In the genomic region with DNA sequence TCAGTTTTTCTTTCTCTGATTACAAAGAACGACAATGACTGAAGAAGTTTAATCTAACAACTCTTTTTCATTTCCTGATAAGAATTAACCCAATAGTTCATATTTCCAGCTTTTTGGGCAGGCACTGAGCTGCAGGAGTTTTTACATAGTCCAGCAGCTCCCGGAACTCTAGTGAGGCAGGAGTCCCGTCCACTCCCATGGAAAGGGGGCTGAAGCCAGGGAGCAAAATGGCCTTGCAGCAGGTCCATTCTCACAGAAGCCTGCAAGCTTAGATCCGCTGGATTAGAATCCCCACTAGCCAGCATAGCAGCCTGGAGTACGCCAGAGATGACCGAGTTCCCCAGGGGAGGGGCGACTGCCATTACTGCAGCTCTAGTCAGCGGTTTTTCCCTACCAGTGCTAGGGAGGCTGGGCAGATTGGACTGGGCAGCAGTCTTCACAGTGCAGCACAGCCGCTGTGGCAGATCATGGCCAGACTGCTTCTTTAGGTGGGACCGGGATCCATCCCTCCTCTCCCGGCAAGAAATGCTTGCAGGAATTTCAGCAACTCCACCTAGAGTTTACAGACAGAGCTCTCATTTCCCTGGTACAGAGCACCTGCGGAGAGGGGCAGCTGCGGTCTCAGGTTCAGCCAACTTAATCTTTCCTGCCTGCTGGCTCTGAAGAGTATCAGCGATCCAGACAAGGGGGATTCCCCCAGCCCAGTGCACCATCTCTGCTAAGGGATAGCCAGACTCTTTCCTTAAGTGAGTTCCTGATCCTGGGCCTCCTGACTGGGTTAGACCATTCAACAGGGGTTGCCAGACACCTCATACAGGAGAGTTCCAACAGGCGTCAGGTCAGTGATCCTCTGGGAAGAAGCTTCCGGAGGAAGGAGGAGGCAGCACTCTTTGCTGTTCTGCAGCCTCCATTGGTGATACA, we compare ENCODE assay signal across 8 cellular contexts. TPM values are rescaled to one million over a fixed set of nuclear protein-coding genes. Genes with fewer than 3 reads are reported as not detected.
DNase-seq lines count a peak whose midpoint lies in the region; ATAC-seq, FAIRE-seq and TF ChIP-seq lines count a peak whose summit lies in the region.

No MANE protein-coding gene starts in this region.

- H3K36me3 ChIP-seq in endothelial cell of umbilical vein (ENCODE audit: control insufficient read depth in 2 of 2, extremely low read depth in 1 of 2, insufficient read depth in 2 of 2, low read length in 2 of 2) = no peaks in the 10 kb centered on the region

- no peaks in the 10 kb centered on the region for H4K20me1 ChIP-seq in endothelial cell of umbilical vein (replicated peaks; ENCODE audit: control insufficient read depth, extremely low read depth, insufficient read depth, low read length)

- dilution Hi-C loops in endothelial cell of umbilical vein (cut with MboI; ENCODE audit: extremely low pct_ligation_motif_present, low sequenced_read_pairs) = no loop called here

- DNase-seq in AG08395 (ENCODE audit: low spot score) (peak; percentile 11), RWPE1 (ENCODE audit: low spot score) (no peak), endothelial cell of umbilical vein (ENCODE audit: low read depth, low spot score) (peak; percentile 64), NCI-H1105 (lab: John Stamatoyannopoulos, UW) (no peak)
- DNase-seq in naive thymus-derived CD8-positive, alpha-beta T cell = no peak
- no peak for DNase-seq in central memory CD4-positive, alpha-beta T cell

- peaks cover 0 to 24% (median 15%) of the 10 kb centered on the region in 9 donors for H3K9me3 Mint-ChIP-seq in naive thymus-derived CD8-positive, alpha-beta T cell

- H3K36me3 Mint-ChIP-seq in naive thymus-derived CD8-positive, alpha-beta T cell = peaks cover 14 to 37% (median 30%) of the 10 kb centered on the region in 3 donors

- peaks cover 20% of the 10 kb centered on the region for H3K4me1 ChIP-seq in endothelial cell of umbilical vein (ENCODE audit: control insufficient read depth, extremely low read depth, insufficient read depth, low read length)

- no peak for TF ChIP-seq CTCF in RWPE1 (conservative IDR thresholded peaks at IDR 0.05; ENCODE audit: low read depth)
- no peak for TF ChIP-seq CTCF in endothelial cell of umbilical vein (IDR thresholded peaks at IDR 0.05; ENCODE audit: extremely low read depth in 1 of 2, insufficient read depth in 1 of 2, low read depth in 1 of 2, low read length in 2 of 2)

- peak overlapping the region; percentile 48 to 93 (median 91) for H3K4me3 ChIP-seq in endothelial cell of umbilical vein (replicated peaks in 1 of 3; ENCODE audit: insufficient read depth in 1 of 3, low read depth in 1 of 3, low read length in 3 of 3)

- peak; percentile 7 for ATAC-seq in GM19463 (IDR thresholded peaks at IDR 0.05; ENCODE audit: unreplicated experiment)
- no peak for ATAC-seq in naive thymus-derived CD8-positive, alpha-beta T cell
- ATAC-seq in HG03520 (IDR thresholded peaks at IDR 0.05; ENCODE audit: unreplicated experiment) = no peak

- no peaks in the 10 kb centered on the region for H3K27me3 Mint-ChIP-seq in naive thymus-derived CD8-positive, alpha-beta T cell

- no peaks in the 10 kb centered on the region for H3K9me3 ChIP-seq in endothelial cell of umbilical vein (replicated peaks; ENCODE audit: control insufficient read depth, insufficient read depth, low read length)

- CTCF ChIA-PET in RWPE1 (lab: Yijun Ruan, JAX) = interaction anchor here (0.5 to 0.7 kb wide), 2 partner anchors 16 to 19 kb away, joined by 5 read pairs; no protein-coding TSS in a partner anchor
- CTCF ChIA-PET in endothelial cell of umbilical vein (lab: Charles Lee) = interaction anchor here (0.6 to 3.7 kb wide), 8 partner anchors 9 to 359 kb away, joined by 3 to 17 read pairs (median 4); partner anchors contain the start of gene CASP12

- H3K27ac ChIP-seq in RWPE1 = peak overlapping the region; percentile 76
- peak overlapping the region; percentile 92 for H3K27ac ChIP-seq in endothelial cell of umbilical vein (ENCODE audit: insufficient read depth, low read depth, low read length)

- no peaks in the 10 kb centered on the region for H3K27me3 ChIP-seq in endothelial cell of umbilical vein (ENCODE audit: control insufficient read depth in 2 of 2, insufficient read depth in 2 of 2, low read length in 2 of 2)

- H2AFZ ChIP-seq in endothelial cell of umbilical vein (ENCODE audit: low read depth, low read length) = peak overlapping the region; percentile 95

- peaks cover 22 to 42% (median 35%) of the 10 kb centered on the region in 4 donors for H3K4me1 Mint-ChIP-seq in naive thymus-derived CD8-positive, alpha-beta T cell

- POLR2A ChIA-PET in RWPE1 (lab: Yijun Ruan, JAX; ENCODE audit: low non-redundant PET) = no interaction called here
- POLR2A ChIA-PET in endothelial cell of umbilical vein (lab: Charles Lee) = no interaction called here
- POLR2A ChIA-PET in naive thymus-derived CD8-positive, alpha-beta T cell (lab: Charles Lee) = interaction anchor here (1.1 kb wide), 1 partner anchor 171 kb away, joined by 3 read pairs; no protein-coding TSS in a partner anchor

- BruUV-seq in endothelial cell of umbilical vein (replicated peaks; lab: Mats Ljungman, UMichigan) = TSS peak; percentile 81

- H3K4me2 ChIP-seq in endothelial cell of umbilical vein (ENCODE audit: insufficient read depth, low read length) = peak overlapping the region; percentile 95

- H3K9me1 ChIP-seq in endothelial cell of umbilical vein (replicated peaks; ENCODE audit: control insufficient read depth, extremely low read depth, insufficient read depth, low read length) = no peaks in the 10 kb centered on the region

- intact Hi-C loops in endothelial cell of umbilical vein (cut with micrococcal nuclease) = loop anchor here (1.0 to 10.0 kb wide), 8 partner anchors 51 to 606 kb away; partner anchors contain the start of gene CASP12

- H3K4me3 Mint-ChIP-seq in naive thymus-derived CD8-positive, alpha-beta T cell = peak overlapping the region; percentile 91 to 100 (median 96)

- no peak for FAIRE-seq in endothelial cell of umbilical vein (lab: Jason Lieb, UNC)

- H3K9ac ChIP-seq in endothelial cell of umbilical vein (replicated peaks; ENCODE audit: extremely low read depth, insufficient read depth, low read length) = peak overlapping the region; percentile 97

- TF ChIP-seq POLR2A in endothelial cell of umbilical vein (IDR thresholded peaks at IDR 0.05; ENCODE audit: low read depth, low read length) = no peak

- H3K79me2 ChIP-seq in endothelial cell of umbilical vein (ENCODE audit: control insufficient read depth, insufficient read depth, low read length) = peaks cover 35% of the 10 kb centered on the region

- peak overlapping the region; percentile 95 to 99 (median 98) for H3K27ac Mint-ChIP-seq in naive thymus-derived CD8-positive, alpha-beta T cell

TF ChIP-seq in endothelial cell of umbilical vein, 7 proteins besides CTCF, POLR2A, EP300 and RAD21:
- TF ChIP-seq MAX (IDR thresholded peaks at IDR 0.05; ENCODE audit: insufficient read depth, insufficient read length) (no peak), GATA2 (IDR thresholded peaks at IDR 0.05; ENCODE audit: insufficient read depth, insufficient read length, low read depth, low read length) (no peak), EZH2 (IDR thresholded peaks at IDR 0.05; ENCODE audit: borderline replicate concordance, low read depth, low read length, severe bottlenecking) (no peak), POLR2AphosphoS5 (IDR thresholded peaks at IDR 0.05; ENCODE audit: insufficient read depth, low read depth, low read length) (no peak), JUN (IDR thresholded peaks at IDR 0.05; ENCODE audit: borderline replicate concordance, insufficient read depth, insufficient read length, low read depth) (no peak), MYC (IDR thresholded peaks at IDR 0.05; ENCODE audit: low read depth, low read length) (no peak), FOS (IDR thresholded peaks at IDR 0.05; ENCODE audit: borderline replicate concordance, insufficient read depth, low read length) (no peak)
TF ChIP-seq in endothelial cell of umbilical vein: peak in this region for 0.

RNA-seq across cellular contexts. Expression of gene CASP4, which starts 0.7 kb away (rescaled TPM):
- total RNA-seq in endothelial cell of umbilical vein = 77.4 and 83.1 TPM in 2 replicates
- polyA plus RNA-seq in endothelial cell of umbilical vein = 85.4 and 89.1 TPM in 2 replicates
- polyA plus RNA-seq in endothelial cell of umbilical vein (2011; cell fraction: cytosol; rRNA removed) = 120 and 122 TPM in 2 replicates
- 81.4 and 150 TPM in 2 replicates for polyA plus RNA-seq in endothelial cell of umbilical vein (2011; cell fraction: nucleus; rRNA removed)
- polyA plus RNA-seq in endothelial cell of umbilical vein (2012) = 116 and 155 TPM in 2 replicates
- 74.2 and 79.6 TPM in 2 replicates for polyA minus RNA-seq in endothelial cell of umbilical vein
- 25.9 TPM for polyA minus RNA-seq in endothelial cell of umbilical vein (2011; cell fraction: cytosol; rRNA and poly(A)+ RNA removed)
- 46.5 and 57.4 TPM in 2 replicates for polyA minus RNA-seq in endothelial cell of umbilical vein (2011; cell fraction: nucleus; rRNA and poly(A)+ RNA removed)
- total RNA-seq in naive thymus-derived CD8-positive, alpha-beta T cell = 10 to 100 TPM; 77.2 to 81.9 TPM
- polyA plus RNA-seq in naive thymus-derived CD8-positive, alpha-beta T cell = 10 to 100 TPM; 71.9 to 84.0 (median 76.5) TPM

RNA-seq across cellular contexts. Expression of gene CASP5, which starts 53.9 kb away (rescaled TPM):
- total RNA-seq in endothelial cell of umbilical vein = not detected in 2 replicates
- not detected in 2 replicates for polyA plus RNA-seq in endothelial cell of umbilical vein
- not detected in 2 replicates for polyA plus RNA-seq in endothelial cell of umbilical vein (2011; cell fraction: cytosol; rRNA removed)
- polyA plus RNA-seq in endothelial cell of umbilical vein (2011; cell fraction: nucleus; rRNA removed) = not detected in 2 replicates
- polyA plus RNA-seq in endothelial cell of umbilical vein (2012) = not detected in 2 replicates
- not detected in 2 replicates for polyA minus RNA-seq in endothelial cell of umbilical vein
- not detected for polyA minus RNA-seq in endothelial cell of umbilical vein (2011; cell fraction: cytosol; rRNA and poly(A)+ RNA removed)
- polyA minus RNA-seq in endothelial cell of umbilical vein (2011; cell fraction: nucleus; rRNA and poly(A)+ RNA removed) = not detected in 2 replicates
- not detected for total RNA-seq in naive thymus-derived CD8-positive, alpha-beta T cell
- polyA plus RNA-seq in naive thymus-derived CD8-positive, alpha-beta T cell = not detected

Comparison
In these comparisons a context has a peak if more than half of its experiments do, and no peak if none do; other contexts are left out.
1. DNase-seq: peak in AG08395 (single experiment) and endothelial cell of umbilical vein (single experiment); none in RWPE1 (single experiment), naive thymus-derived CD8-positive, alpha-beta T cell (0 of 10), central memory CD4-positive, alpha-beta T cell (single experiment) and NCI-H1105 (single experiment).